Comparison of ENCODE assay signal across 8 cellular contexts in genomic region chr2:74472086-74472944, GRCh38. TPM values are rescaled to one million over a fixed set of nuclear protein-coding genes. Genes with fewer than 3 reads are reported as not detected.
DNase-seq lines count a peak whose midpoint lies in the region; TF ChIP-seq lines count a peak whose summit lies in the region.

MRPL53 (minus strand) TSS chr2:74472680; CDS start chr2:74472660, 20 bp downstream.

- TF ChIP-seq CTCF in foreskin fibroblast (IDR thresholded peaks at IDR 0.05; ENCODE audit: low read depth, low read length) (no peak), neural progenitor cell (IDR thresholded peaks at IDR 0.05) (no peak)

- H4K20me1 ChIP-seq in neural progenitor cell (ENCODE audit: low read depth) = no peaks in the 10 kb centered on the region

- H3K27me3 ChIP-seq in MG63 (no peaks in the 10 kb centered on the region), SJCRH30 (no peaks in the 10 kb centered on the region), neural progenitor cell (no peaks in the 10 kb centered on the region), stomach smooth muscle (ENCODE audit: control insufficient read depth in 1 of 2, insufficient read depth in 2 of 2, low read length in 2 of 2) (no peaks in the 10 kb centered on the region)

- peak; percentile 97 for DNase-seq in ELR (ENCODE audit: low read depth)
- peak; percentile 88 for DNase-seq in H4 (ENCODE audit: low spot score)
- peak; percentile 94 for DNase-seq in MG63
- DNase-seq in SJCRH30 = peak; percentile 96 to 98
- peak; percentile 97 for DNase-seq in activated gamma-delta T cell treated with Interleukin-2 at 50 U/mL for 16 hours
- DNase-seq in foreskin fibroblast = peak; percentile 93 to 97
- DNase-seq in neural progenitor cell (ENCODE audit: low spot score) = peak; percentile 96

- peaks cover 13% of the 10 kb centered on the region for H3K36me3 Mint-ChIP-seq in neural progenitor cell

- H3K27ac ChIP-seq in SJCRH30 = peak within 1 kb of the TSS; percentile 76
- H3K27ac ChIP-seq in neural progenitor cell = peak within 1 kb of the TSS; percentile 75
- H3K27ac ChIP-seq in stomach smooth muscle (ENCODE audit: low read length) = peak within 1 kb of the TSS; percentile 89

- peaks cover 15% of the 10 kb centered on the region for H3K4me1 Mint-ChIP-seq in neural progenitor cell

- H3K27me3 Mint-ChIP-seq in neural progenitor cell (ENCODE audit: insufficient read depth, low read depth) = peaks cover 9% of the 10 kb centered on the region

- peaks cover 30% of the 10 kb centered on the region for H3F3A ChIP-seq in neural progenitor cell (ENCODE audit: low read depth)

- peak within 1 kb of the TSS; percentile 98 for H3K27ac Mint-ChIP-seq in neural progenitor cell

- H3K4me2 ChIP-seq in neural progenitor cell = peak within 1 kb of the TSS; percentile 97

- peaks cover 4% of the 10 kb centered on the region for H3K79me2 ChIP-seq in neural progenitor cell (ENCODE audit: low read depth)

- peak within 1 kb of the TSS; percentile 19 for H3K9ac ChIP-seq in neural progenitor cell
- peak within 1 kb of the TSS; percentile 83 to 95 for H3K9ac ChIP-seq in stomach smooth muscle (ENCODE audit: low read length in 2 of 2)

- H3K4me3 Mint-ChIP-seq in neural progenitor cell = peak within 1 kb of the TSS; percentile 97

- no peaks in the 10 kb centered on the region for H3K9me3 Mint-ChIP-seq in neural progenitor cell

- H3K4me3 ChIP-seq in MG63 (peak within 1 kb of the TSS; percentile 70), SJCRH30 (peak within 1 kb of the TSS; percentile 78), foreskin fibroblast (ENCODE audit: low read depth in 1 of 2, low read length in 2 of 2) (peak within 1 kb of the TSS; percentile 86 to 96), neural progenitor cell (peak within 1 kb of the TSS; percentile 63), stomach smooth muscle (ENCODE audit: low read length in 2 of 2) (peak within 1 kb of the TSS; percentile 96 to 97)

- peak within 1 kb of the TSS; percentile 74 for H2AFZ ChIP-seq in neural progenitor cell (replicated peaks)

- H3K9me3 ChIP-seq in MG63 = no peaks in the 10 kb centered on the region
- no peaks in the 10 kb centered on the region for H3K9me3 ChIP-seq in SJCRH30 (replicated peaks)
- H3K9me3 ChIP-seq in neural progenitor cell (ENCODE audit: low read depth) = no peaks in the 10 kb centered on the region
- H3K9me3 ChIP-seq in stomach smooth muscle (ENCODE audit: control insufficient read depth in 2 of 2, low read length in 2 of 2) = no peaks in the 10 kb centered on the region

- H3K36me3 ChIP-seq in MG63 = peaks cover 18% of the 10 kb centered on the region
- H3K36me3 ChIP-seq in SJCRH30 = peaks cover 7% of the 10 kb centered on the region; the same call in 1 of the 2 replicates
- no peaks in the 10 kb centered on the region for H3K36me3 ChIP-seq in neural progenitor cell
- peaks cover 15 to 17% of the 10 kb centered on the region in 2 donors for H3K36me3 ChIP-seq in stomach smooth muscle (ENCODE audit: control insufficient read depth in 2 of 2, insufficient read depth in 2 of 2, low read length in 2 of 2)

- H3K4me1 ChIP-seq in SJCRH30 = peaks cover 3% of the 10 kb centered on the region; the same call in 1 of the 2 replicates
- peaks cover 11% of the 10 kb centered on the region for H3K4me1 ChIP-seq in neural progenitor cell
- H3K4me1 ChIP-seq in stomach smooth muscle (ENCODE audit: control insufficient read depth, insufficient read depth, low read length) = peaks cover 22% of the 10 kb centered on the region

RNA-seq across cellular contexts. Expression of gene MRPL53, which starts in this region (rescaled TPM):
- 25.3 and 42.4 TPM in 2 replicates for total RNA-seq in H4 (2014; rRNA removed; shearing (Covaris generic))
- total RNA-seq in MG63 (2014; rRNA removed; shearing (Covaris generic); ENCODE audit: low replicate concordance) = 33.7 and 48.9 TPM in 2 replicates
- 49.6 and 62.0 TPM in 2 replicates for total RNA-seq in SJCRH30 (2014; rRNA removed; shearing (Covaris generic))
- total RNA-seq in neural progenitor cell (ENCODE audit: low replicate concordance) = 9.8 and 22.5 TPM in 2 replicates

Comparison
In these comparisons a context has a peak if more than half of its experiments do, and no peak if none do; other contexts are left out.
1. Peak in every context shown above with its lines: DNase-seq, H3K4me3 ChIP-seq and H3K27ac ChIP-seq.